19 cellular contexts compared by ENCODE assay signal in the genomic region with DNA sequence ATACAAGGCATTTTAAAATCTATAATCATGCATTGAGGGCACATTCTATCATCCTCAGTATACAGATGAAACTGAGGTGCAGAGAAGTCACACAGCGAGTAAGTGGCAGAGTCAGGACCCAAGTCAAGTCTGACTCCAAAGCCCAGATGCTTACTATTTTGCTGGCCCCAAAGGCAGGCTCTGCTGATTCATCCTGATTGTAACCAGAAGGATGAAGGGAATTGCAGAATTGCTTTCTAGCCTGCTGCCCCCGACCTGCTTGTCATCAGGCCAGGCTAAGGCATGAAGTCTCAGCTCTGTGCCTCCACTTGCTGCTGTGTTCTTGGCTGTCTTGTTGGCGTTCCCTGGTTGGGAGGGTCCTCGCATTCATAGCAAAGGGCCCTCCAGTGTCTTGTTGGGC.
DNase-seq lines count a peak whose midpoint lies in the region; ATAC-seq and TF ChIP-seq lines count a peak whose summit lies in the region.
"Had no signal": no experiment of that assay in that cellular context is flagged by ENCODE, and none has a peak within 500 bp of the region (broad histone marks: within the 10 kb centered on the region; RNA-seq: fewer than 3 reads in every experiment).

No MANE protein-coding gene starts in this region.

- H2BK20ac ChIP-seq in IMR-90 (ENCODE audit: low read depth, low read length): no peak overlapping the region

- no peak overlapping the region for H4K5ac ChIP-seq in IMR-90 (ENCODE audit: low read depth, low read length)

- H3K27ac ChIP-seq in IMR-90 (ENCODE audit: insufficient read depth, low read length): no peak overlapping the region
- no peak overlapping the region for H3K27ac ChIP-seq in neuronal stem cell (replicated peaks; ENCODE audit: low read length)
- no peak overlapping the region for H3K27ac ChIP-seq in coronary artery
- H3K27ac ChIP-seq: gastroesophageal sphincter, neural progenitor cell had no signal

- POLR2A ChIA-PET in IMR-90 (lab: Charles Lee; ENCODE audit: unreplicated experiment) (no interaction called here), HEK293T (lab: Yijun Ruan, JAX) (interaction anchor here (1.8 to 1.9 kb wide), 2 partner anchors 8 to 17 kb away, joined by 5 to 9 read pairs; no protein-coding TSS in a partner anchor)

- no TSS peak for BruUV-seq in IMR-90 (replicated peaks; lab: Mats Ljungman, UMichigan)

- TF ChIP-seq CTCF in IMR-90 (conservative IDR thresholded peaks at IDR 0.05; ENCODE audit: low read depth, low read length) (no peak), coronary artery (IDR thresholded peaks at IDR 0.05) (no peak)

- H4K91ac ChIP-seq in IMR-90 (ENCODE audit: insufficient read depth, low read depth, low read length) (no peak overlapping the region), neuronal stem cell (ENCODE audit: low read depth, low read length, poor library complexity) (no peak overlapping the region)

- H2AK9ac ChIP-seq in IMR-90 (replicated peaks; ENCODE audit: low read depth, low read length, poor library complexity): no peak overlapping the region

- H3K4ac ChIP-seq in IMR-90 (ENCODE audit: low read depth, low read length): no peak overlapping the region
- H3K4ac ChIP-seq in neuronal stem cell (ENCODE audit: low read length): no peak overlapping the region

- H3K36me3 ChIP-seq in IMR-90 (ENCODE audit: control insufficient read depth, insufficient read depth, low read length): no peaks in the 10 kb centered on the region
- H3K36me3 ChIP-seq in neuronal stem cell (replicated peaks in 1 of 2; ENCODE audit: control insufficient read depth in 2 of 2, insufficient read depth in 2 of 2, low read length in 2 of 2): peaks cover 0 to 2% of the 10 kb centered on the region in 2 donors
- H3K36me3 ChIP-seq: BE2C, gastroesophageal sphincter, neural progenitor cell had no signal

- no peak overlapping the region for H3K4me3 ChIP-seq in IMR-90 (ENCODE audit: insufficient read depth, low read depth, low read length)
- H3K4me3 ChIP-seq in neuronal stem cell (ENCODE audit: low read length in 2 of 2): no peak overlapping the region
- H3K4me3 ChIP-seq in coronary artery: no peak overlapping the region
- H3K4me3 ChIP-seq: gastroesophageal sphincter, neural progenitor cell had no signal

- H4K8ac ChIP-seq in IMR-90 (ENCODE audit: low read depth in 2 of 2, low read length in 2 of 2): no peak overlapping the region
- peak overlapping the region; percentile 72 for H4K8ac ChIP-seq in neuronal stem cell (ENCODE audit: low read depth, low read length)

- H2BK15ac ChIP-seq in IMR-90 (ENCODE audit: low read depth, low read length) (no peak overlapping the region), neuronal stem cell (ENCODE audit: low read length) (no peak overlapping the region)

- H3K79me1 ChIP-seq in IMR-90 (ENCODE audit: low read depth in 1 of 2, low read length in 2 of 2): no peaks in the 10 kb centered on the region
- H3K79me1 ChIP-seq in neuronal stem cell (ENCODE audit: low read depth, low read length): no peaks in the 10 kb centered on the region

- H3K9ac ChIP-seq in IMR-90 (ENCODE audit: low read depth, low read length) (no peak overlapping the region), neuronal stem cell (ENCODE audit: low read depth, low read length, poor library complexity) (no peak overlapping the region)
- H3K9ac ChIP-seq: neural progenitor cell had no signal

- H3K56ac ChIP-seq in IMR-90 (ENCODE audit: extremely low read depth, insufficient read depth, low read length): no peak overlapping the region

- H2BK12ac ChIP-seq in neuronal stem cell (ENCODE audit: low read length): no peak overlapping the region

- WGBS in IMR-90 (ENCODE audit: extremely low coverage in 2 of 2, insufficient read length in 1 of 2), 2 experiments: 40% methylated on average over 1 of the region's 4 CpGs; no CpG with 5 or more reads in 1 of the 2 experiments
- WGBS in neuronal stem cell (ENCODE audit: extremely low coverage in 2 of 2, insufficient read length in 2 of 2, insufficient replicate concordance in 1 of 2), 2 donors: no CpG with 5 or more reads among the region's 4 CpGs

- no peak overlapping the region for H2AK5ac ChIP-seq in IMR-90 (ENCODE audit: low read depth, low read length)
- no peak overlapping the region for H2AK5ac ChIP-seq in neuronal stem cell (ENCODE audit: low read depth, low read length)

- no peak for TF ChIP-seq RAD21 in IMR-90 (IDR thresholded peaks at IDR 0.05; ENCODE audit: low read length)

- peaks cover 6% of the 10 kb centered on the region for H3K4me1 ChIP-seq in IMR-90 (ENCODE audit: control insufficient read depth, insufficient read depth, low read length)
- H3K4me1 ChIP-seq in neuronal stem cell (ENCODE audit: control insufficient read depth in 2 of 2, insufficient read depth in 1 of 2, low read depth in 1 of 2, low read length in 2 of 2): no peaks in the 10 kb centered on the region
- H3K4me1 ChIP-seq: BE2C had no signal

- no peaks in the 10 kb centered on the region for H4K20me1 ChIP-seq in IMR-90 (ENCODE audit: insufficient read depth, low read length)

- H3K18ac ChIP-seq in IMR-90 (ENCODE audit: low read depth, low read length): no peak overlapping the region
- H3K18ac ChIP-seq in neuronal stem cell (ENCODE audit: low read length): no peak overlapping the region

- no peak overlapping the region for H2BK120ac ChIP-seq in IMR-90 (ENCODE audit: low read depth, low read length)
- H2BK120ac ChIP-seq in neuronal stem cell (ENCODE audit: low read depth, low read length): no peak overlapping the region

- H3K23ac ChIP-seq in IMR-90 (ENCODE audit: low read depth, low read length) (no peak overlapping the region), neuronal stem cell (ENCODE audit: low read depth, low read length, poor library complexity) (no peak overlapping the region)

- H3K27me3 ChIP-seq in IMR-90 (ENCODE audit: control insufficient read depth, insufficient read depth, low read length) (peaks cover 2% of the 10 kb centered on the region; the same call in 1 of the 2 replicates), neuronal stem cell (ENCODE audit: control insufficient read depth in 3 of 3, insufficient read depth in 3 of 3, low read depth in 1 of 3, low read length in 3 of 3) (peaks cover 0 to 5% (median 0%) of the 10 kb centered on the region in 3 experiments)
- H3K27me3 ChIP-seq: BE2C, gastroesophageal sphincter, neural progenitor cell had no signal

- DNase-seq in IMR-90 (peak; percentile 55), astrocyte of the hippocampus (ENCODE audit: low read depth, low spot score) (peak; percentile 16), neuronal stem cell (ENCODE audit: low spot score) (no peak), coronary artery (ENCODE audit: low spot score) (no peak), HEK293T (ENCODE audit: extremely low spot score) (no peak)
- DNase-seq in stimulated activated CD4-positive, alpha-beta T cell treated with anti-CD3 and anti-CD28 coated beads, Interleukin-1b, Interleukin-23, amount 100 ng/mL, for 48 hours: no peak
- DNase-seq in activated CD4-positive, alpha-beta T cell treated with anti-CD3 and anti-CD28 coated beads for 48 hours: no peak
- DNase-seq: activated CD4-positive, CD25-positive, alpha-beta regulatory T cell treated with anti-CD3 and anti-CD28 coated beads, Interleukin-2, amount 50 U/mL, for 72 hours; amygdala; BE2C; GDM1; KG1; NCI-H1048; NCI-H524 treated with DMSO at 0.1 percent for 48 hours; right cardiac atrium; stimulated activated CD4-positive, alpha-beta T cell treated with anti-CD3 and anti-CD28 coated beads, Interleukin-2, amount 100 ng/mL, for 48 hours had no signal

- H3K9me3 ChIP-seq in IMR-90 (ENCODE audit: control insufficient read depth, insufficient read depth, low read length) (no peaks in the 10 kb centered on the region), neuronal stem cell (replicated peaks in 1 of 2; ENCODE audit: control insufficient read depth in 2 of 2, insufficient read depth in 1 of 2, low read depth in 1 of 2, low read length in 2 of 2) (peaks cover 0 to 4% of the 10 kb centered on the region in 2 donors)
- H3K9me3 ChIP-seq: BE2C, gastroesophageal sphincter had no signal

- no peak overlapping the region for H2AFZ ChIP-seq in IMR-90 (replicated peaks; ENCODE audit: low read length, poor library complexity)
- H2AFZ ChIP-seq in neuronal stem cell (ENCODE audit: low read length): no peak overlapping the region
- H2AFZ ChIP-seq: neural progenitor cell had no signal

- TF ChIP-seq POLR2A in IMR-90 (IDR thresholded peaks at IDR 0.05; ENCODE audit: low read depth, low read length): no peak

- H3K9me1 ChIP-seq in IMR-90 (ENCODE audit: insufficient read depth, low read length): peaks cover 4% of the 10 kb centered on the region; the same call in 1 of the 2 replicates

- in situ Hi-C loops in IMR-90 (cut with MboI; ENCODE audit: low sequenced_read_pairs): no loop called here

- CTCF ChIA-PET in IMR-90 (lab: Yijun Ruan, JAX): no interaction called here
- CTCF ChIA-PET in HEK293T (lab: Yijun Ruan, JAX): interaction anchor here (1.7 kb wide), 1 partner anchor 115 kb away, joined by 8 read pairs; no protein-coding TSS in a partner anchor

- no peak overlapping the region for H3K4me2 ChIP-seq in IMR-90 (ENCODE audit: low read depth, low read length)
- H3K4me2 ChIP-seq in neuronal stem cell (ENCODE audit: insufficient read depth, low read length, poor library complexity, severe bottlenecking): no peak overlapping the region
- H3K4me2 ChIP-seq: neural progenitor cell had no signal

- intact Hi-C loops in IMR-90 (cut with micrococcal nuclease): no loop called here

- H2BK5ac ChIP-seq in IMR-90 (ENCODE audit: low read depth, low read length, poor library complexity, severe bottlenecking) (no peak overlapping the region), neuronal stem cell (ENCODE audit: low read length) (no peak overlapping the region)

- dilution Hi-C loops in IMR-90 (cut with HindIII; ENCODE audit: low sequenced_read_pairs, unreplicated experiment): no loop called here

- no peak overlapping the region for H3K14ac ChIP-seq in IMR-90 (replicated peaks; ENCODE audit: low read depth, low read length)
- no peak overlapping the region for H3K14ac ChIP-seq in neuronal stem cell (ENCODE audit: low read length)

- peak; percentile 69 for ATAC-seq in IMR-90 (ENCODE audit: low read depth)
- ATAC-seq: activated T-helper 17 cell treated with anti-CD3 and anti-CD28 coated beads, Interleukin-2, amount 50 U/mL, for 72 hours; gastroesophageal sphincter; right cardiac atrium had no signal

TF ChIP-seq in IMR-90, 13 proteins besides CTCF, POLR2A, EP300 and RAD21 (continues in another document):
- no peak for TF ChIP-seq CEBPB (IDR thresholded peaks at IDR 0.05; ENCODE audit: low read depth, low read length)

TF ChIP-seq in HEK293T, 16 proteins besides CTCF, POLR2A, EP300 and RAD21 (continues in another document):
- TF ChIP-seq SUZ12 (IDR thresholded peaks at IDR 0.05): no peak
- TF ChIP-seq ZNF384 (IDR thresholded peaks at IDR 0.05): no peak
- no peak for TF ChIP-seq LEF1 (IDR thresholded peaks at IDR 0.05; ENCODE audit: borderline replicate concordance)
- TF ChIP-seq CTBP1 (IDR thresholded peaks at IDR 0.05; ENCODE audit: borderline replicate concordance): no peak
- TF ChIP-seq TARDBP (IDR thresholded peaks at IDR 0.05): no peak
- TF ChIP-seq FOXM1 (IDR thresholded peaks at IDR 0.05; ENCODE audit: borderline replicate concordance): no peak
- TF ChIP-seq SP1 (IDR thresholded peaks at IDR 0.05): no peak

Comparison
In these comparisons a context has a peak if more than half of its experiments do, and no peak if none do; other contexts are left out.
1. DNase-seq: peak in IMR-90 (single experiment) and astrocyte of the hippocampus (single experiment); none in neuronal stem cell (single experiment), stimulated activated CD4-positive, alpha-beta T cell treated with anti-CD3 and anti-CD28 coated beads, Interleukin-1b, Interleukin-23, amount 100 ng/mL, for 48 hours (single experiment), activated CD4-positive, alpha-beta T cell treated with anti-CD3 and anti-CD28 coated beads for 48 hours (single experiment), coronary artery (single experiment) and HEK293T (single experiment).